In the genomic region with DNA sequence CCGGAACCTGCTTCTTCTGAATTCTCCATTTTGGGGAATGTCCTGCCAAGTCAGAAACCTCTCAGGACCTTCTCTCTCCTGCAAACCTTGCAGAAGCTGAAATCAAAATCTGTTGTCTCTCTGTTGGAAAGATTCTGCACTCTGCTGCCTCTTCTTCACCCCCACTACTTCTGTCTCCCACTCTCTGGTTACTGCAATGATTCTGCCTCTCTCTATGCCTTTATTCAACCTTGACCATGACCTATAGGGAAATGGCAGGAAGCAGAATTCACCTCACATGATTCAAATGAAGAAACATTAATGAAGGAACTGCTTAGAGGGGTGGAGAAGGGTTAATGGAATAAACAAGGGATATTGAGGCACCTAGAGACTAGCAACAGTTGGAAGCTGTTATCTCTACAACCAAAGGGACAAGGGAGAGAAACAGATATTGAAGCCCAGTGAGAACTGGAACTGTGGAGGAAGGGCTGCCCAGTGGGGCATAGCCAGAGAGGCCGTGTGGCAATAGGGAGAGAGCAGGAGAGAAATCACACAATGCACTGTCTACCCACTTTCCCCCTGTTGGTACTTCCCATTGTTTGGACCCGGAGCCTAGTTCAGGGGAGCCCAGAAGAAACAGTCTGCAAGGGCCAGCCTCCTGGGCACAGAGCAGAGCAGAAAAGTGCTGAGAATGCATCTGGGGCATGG, we compare ENCODE assay signal across 21 cellular contexts.
DNase-seq lines count a peak whose midpoint lies in the region; ATAC-seq and TF ChIP-seq lines count a peak whose summit lies in the region.
"Had no signal": no experiment of that assay in that cellular context is flagged by ENCODE, and none has a peak within 500 bp of the region (broad histone marks: within the 10 kb centered on the region; RNA-seq: fewer than 3 reads in every experiment).

No MANE protein-coding gene starts in this region.

- H3K9me3 Mint-ChIP-seq in T-helper 1 cell treated with Interleukin-12 subunit alpha and Interleukin-12 subunit beta and Interleukin-4 antibody, amounts not matched to agents 30 μg/mL and 1 μg/mL, for 36 hours = no peaks in the 10 kb centered on the region
- H3K9me3 Mint-ChIP-seq in central memory CD8-positive, alpha-beta T cell = no peaks in the 10 kb centered on the region
- H3K9me3 Mint-ChIP-seq in nephron progenitor cell = no peaks in the 10 kb centered on the region
- H3K9me3 Mint-ChIP-seq: CD4-positive, alpha-beta memory T cell; IgD-negative memory B cell had no signal

- no peak for DNase-seq in T-helper 1 cell
- no peak for DNase-seq in central memory CD8-positive, alpha-beta T cell (ENCODE audit: low spot score in 2 of 2)
- no peak for DNase-seq in nephron progenitor cell
- DNase-seq in NCI-H2081 treated with DMSO at 0.1 percent for 48 hours (lab: John Stamatoyannopoulos, UW) = no peak
- no peak for DNase-seq in effector CD4-positive, alpha-beta T cell
- no peak for DNase-seq in ovary
- DNase-seq in occipital lobe (lab: John Stamatoyannopoulos, UW) = no peak
- DNase-seq: CD4-positive, alpha-beta memory T cell; DMS79 treated with DMSO at 0.1 percent for 48 hours; NCI-H1417; NCI-H187 treated with DMSO at 0.1 percent for 48 hours; NCI-H526 treated with DMSO at 0.1 percent for 48 hours; NK-92 treated with Interleukin-12 subunit alpha and Interleukin-12 subunit beta, amount 100 ng/mL, for 24 hours; RPMI8226; SIG-M5 had no signal

- peaks cover 48% of the 10 kb centered on the region for H3K4me1 Mint-ChIP-seq in T-helper 1 cell treated with Interleukin-12 subunit alpha and Interleukin-12 subunit beta and Interleukin-4 antibody, amounts not matched to agents 30 μg/mL and 1 μg/mL, for 36 hours (ENCODE audit: low read depth)
- peaks cover 46% of the 10 kb centered on the region for H3K4me1 Mint-ChIP-seq in central memory CD8-positive, alpha-beta T cell
- H3K4me1 Mint-ChIP-seq in nephron progenitor cell = peaks cover 42% of the 10 kb centered on the region

- no peak for TF ChIP-seq EP300 in ovary (IDR thresholded peaks at IDR 0.05)

- no peak overlapping the region for H3K4me3 ChIP-seq in ovary

- H3K27ac ChIP-seq in ovary = no peak overlapping the region
- H3K27ac ChIP-seq: 22Rv1, HL-60 had no signal

- H3K36me3 ChIP-seq in ovary = no peaks in the 10 kb centered on the region

- H3K4me1 ChIP-seq in ovary (ENCODE audit: insufficient read depth) = peaks cover 5% of the 10 kb centered on the region

- H3K9me3 ChIP-seq in ovary = no peaks in the 10 kb centered on the region

- ATAC-seq in central memory CD8-positive, alpha-beta T cell (replicated peaks; ENCODE audit: extremely low read depth, poor library complexity, severe bottlenecking) = no peak
- ATAC-seq: HCT116 had no signal

- peaks cover 14% of the 10 kb centered on the region for H3K36me3 Mint-ChIP-seq in T-helper 1 cell treated with Interleukin-12 subunit alpha and Interleukin-12 subunit beta and Interleukin-4 antibody, amounts not matched to agents 30 μg/mL and 1 μg/mL, for 36 hours (ENCODE audit: low read depth)
- peaks cover 2% of the 10 kb centered on the region for H3K36me3 Mint-ChIP-seq in central memory CD8-positive, alpha-beta T cell (ENCODE audit: insufficient read depth)
- H3K36me3 Mint-ChIP-seq in nephron progenitor cell (ENCODE audit: low read depth) = no peaks in the 10 kb centered on the region
- H3K36me3 Mint-ChIP-seq: CD4-positive, alpha-beta memory T cell; IgD-negative memory B cell had no signal

- WGBS in ovary, 3 donors = 93 to 94% (median 94%) methylated on average over 3 of the region's 3 CpGs

- intact Hi-C loops in ovary (cut with DNase I) = no loop called here

- no peaks in the 10 kb centered on the region for H3K27me3 ChIP-seq in ovary

- TF ChIP-seq CTCF in nephron progenitor cell (IDR thresholded peaks at IDR 0.05) = no peak
- no peak for TF ChIP-seq CTCF in ovary (IDR thresholded peaks at IDR 0.05)

- peak overlapping the region; percentile 54 for H3K27ac Mint-ChIP-seq in T-helper 1 cell treated with Interleukin-12 subunit alpha and Interleukin-12 subunit beta and Interleukin-4 antibody, amounts not matched to agents 30 μg/mL and 1 μg/mL, for 36 hours
- H3K27ac Mint-ChIP-seq in central memory CD8-positive, alpha-beta T cell (ENCODE audit: low read depth) = peak overlapping the region; percentile 63
- H3K27ac Mint-ChIP-seq in nephron progenitor cell = peak overlapping the region; percentile 35
- H3K27ac Mint-ChIP-seq: IgD-negative memory B cell had no signal

- TF ChIP-seq POLR2A in ovary (IDR thresholded peaks at IDR 0.05) = no peak

- no peak overlapping the region for H3K4me3 Mint-ChIP-seq in T-helper 1 cell treated with Interleukin-12 subunit alpha and Interleukin-12 subunit beta and Interleukin-4 antibody, amounts not matched to agents 30 μg/mL and 1 μg/mL, for 36 hours
- no peak overlapping the region for H3K4me3 Mint-ChIP-seq in central memory CD8-positive, alpha-beta T cell
- no peak overlapping the region for H3K4me3 Mint-ChIP-seq in nephron progenitor cell
- H3K4me3 Mint-ChIP-seq: B cell; CD4-positive, alpha-beta memory T cell; IgD-negative memory B cell had no signal

- no peaks in the 10 kb centered on the region for H3K27me3 Mint-ChIP-seq in T-helper 1 cell treated with Interleukin-12 subunit alpha and Interleukin-12 subunit beta and Interleukin-4 antibody, amounts not matched to agents 30 μg/mL and 1 μg/mL, for 36 hours (ENCODE audit: low read depth)
- H3K27me3 Mint-ChIP-seq in central memory CD8-positive, alpha-beta T cell = no peaks in the 10 kb centered on the region
- H3K27me3 Mint-ChIP-seq in nephron progenitor cell (ENCODE audit: low read depth, poor library complexity) = peaks cover 8% of the 10 kb centered on the region
- H3K27me3 Mint-ChIP-seq: B cell; CD4-positive, alpha-beta memory T cell; IgD-negative memory B cell had no signal
